ENCODE assay signal across 12 cellular contexts in the genomic region with DNA sequence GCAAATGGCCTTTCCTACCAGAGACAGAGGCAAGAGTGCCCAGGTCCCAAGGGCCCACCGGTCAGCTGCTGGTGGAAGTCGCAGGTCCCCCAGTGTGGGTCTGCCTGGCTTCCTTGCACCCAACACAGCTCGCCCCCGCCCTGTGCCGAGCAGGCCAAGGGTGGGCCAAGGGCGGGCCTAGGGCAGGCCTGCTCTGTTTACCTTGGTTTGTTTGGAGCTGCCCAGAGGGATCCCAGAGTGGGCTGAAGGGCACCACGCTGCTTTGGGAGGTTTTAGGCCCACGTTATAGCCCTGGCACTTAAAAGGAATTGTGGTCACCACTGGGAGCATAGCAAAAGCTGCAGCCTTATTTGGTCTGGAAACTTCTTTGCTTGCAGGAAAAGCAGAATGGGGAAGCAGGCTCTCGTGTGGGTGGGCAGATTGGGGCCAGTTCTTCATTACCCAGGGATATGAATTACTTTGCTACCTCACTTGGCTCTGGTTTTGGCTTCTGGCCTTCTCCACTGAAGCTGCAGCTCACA. TPM values are rescaled to one million over a fixed set of nuclear protein-coding genes. Genes with fewer than 3 reads are reported as not detected.
DNase-seq lines count a peak whose midpoint lies in the region; ATAC-seq lines count a peak whose summit lies in the region.
"Had no signal": no experiment of that assay in that cellular context is flagged by ENCODE, and none has a peak within 500 bp of the region (broad histone marks: within the 10 kb centered on the region; RNA-seq: fewer than 3 reads in every experiment).

No MANE protein-coding gene starts in this region.

- H3K9ac ChIP-seq in muscle layer of colon (ENCODE audit: low read length): peak overlapping the region; percentile 58

- no peak overlapping the region for H3K4me3 ChIP-seq in muscle layer of colon (ENCODE audit: low read depth in 1 of 2, low read length in 2 of 2)

- H3K4me1 ChIP-seq in muscle layer of colon (ENCODE audit: insufficient read depth, low read length): peaks cover 74% of the 10 kb centered on the region

- intact Hi-C loops in left cardiac atrium (cut with DNase I) (no loop called here), cardiac septum (cut with DNase I) (no loop called here)

- ATAC-seq in left cardiac atrium: peak; percentile 7 to 54
- ATAC-seq in GM18907 (IDR thresholded peaks at IDR 0.05; ENCODE audit: unreplicated experiment): no peak
- ATAC-seq in HG03175 (IDR thresholded peaks at IDR 0.05; ENCODE audit: unreplicated experiment): no peak

- no peaks in the 10 kb centered on the region for H3K27me3 ChIP-seq in muscle layer of colon (ENCODE audit: control insufficient read depth in 1 of 2, insufficient read depth in 2 of 2, low read length in 2 of 2)

- DNase-seq in left cardiac atrium: peak; percentile 13
- DNase-seq in cardiac septum (ENCODE audit: low spot score): no peak
- DNase-seq in kidney glomerular epithelial cell (lab: John Stamatoyannopoulos, UW): no peak
- no peak for DNase-seq in A172 (ENCODE audit: low spot score)
- DNase-seq: activated naive CD4-positive, alpha-beta T cell treated with anti-CD3 and anti-CD28 coated beads, Interleukin-2, amount 50 U/mL, for 16 hours; DMS79; NCI-H774; SW 1271 had no signal

- peaks cover 32% of the 10 kb centered on the region for H3K36me3 ChIP-seq in muscle layer of colon (ENCODE audit: insufficient read depth, low read length)

- H3K27ac ChIP-seq in cingulate gyrus (ENCODE audit: low read depth, low read length): peak overlapping the region; percentile 33
- peak overlapping the region; percentile 90 for H3K27ac ChIP-seq in muscle layer of colon (ENCODE audit: low read depth, low read length)

- no peaks in the 10 kb centered on the region for H3K9me3 ChIP-seq in muscle layer of colon (ENCODE audit: low read length)

RNA-seq across cellular contexts. Expression of gene MRGPRD, which starts 38.0 kb away (rescaled TPM):
- total RNA-seq in left cardiac atrium (not detected), cardiac septum (not detected)
- total RNA-seq in A172 (2014; rRNA removed; shearing (Covaris generic)): not detected in 2 replicates

RNA-seq across cellular contexts. Expression of gene IGHMBP2, which starts 39.1 kb away (rescaled TPM):
- 1 to 10 TPM; 8.2 to 9.0 TPM for total RNA-seq in left cardiac atrium
- total RNA-seq in cardiac septum: 12.3 TPM
- total RNA-seq in A172 (2014; rRNA removed; shearing (Covaris generic)): 5.7 and 11.8 TPM in 2 replicates

RNA-seq across cellular contexts. Expression of gene MRPL21, which starts 39.2 kb away (rescaled TPM):
- 10 to 100 TPM; 76.0 to 89.7 TPM for total RNA-seq in left cardiac atrium
- total RNA-seq in cardiac septum: 58.0 TPM
- 62.6 and 64.7 TPM in 2 replicates for total RNA-seq in A172 (2014; rRNA removed; shearing (Covaris generic))

Comparison
In these comparisons a context has a peak if more than half of its experiments do, and no peak if none do; other contexts are left out.
1. ATAC-seq: peak in left cardiac atrium (2 of 2); none in GM18907 (single experiment) and HG03175 (single experiment).